8 cellular contexts compared by ENCODE assay signal in genomic region chr15:41465822-41466421, GRCh38. TPM values are rescaled to one million over a fixed set of nuclear protein-coding genes. Genes with fewer than 3 reads are reported as not detected.
DNase-seq lines count a peak whose midpoint lies in the region; ATAC-seq and TF ChIP-seq lines count a peak whose summit lies in the region.

No MANE protein-coding gene starts in this region.

- peaks cover 5% of the 10 kb centered on the region for H3K27me3 Mint-ChIP-seq in glutamatergic neuron (ENCODE audit: unreplicated experiment)

- H3K27ac ChIP-seq in right atrium auricular region (no peak overlapping the region), VCaP (no peak overlapping the region), stomach (no peak overlapping the region)

- TF ChIP-seq POLR2A in stomach (IDR thresholded peaks at IDR 0.05), result no peak

- no peaks in the 10 kb centered on the region for H3K4me1 Mint-ChIP-seq in glutamatergic neuron (ENCODE audit: low read depth, unreplicated experiment)

- H3K36me3 Mint-ChIP-seq in glutamatergic neuron (ENCODE audit: unreplicated experiment), result peaks cover 7% of the 10 kb centered on the region

- 71 to 78% (median 73%) methylated on average over 8 of the region's 8 CpGs for WGBS in stomach, 5 donors

- TF ChIP-seq CTCF in right atrium auricular region (IDR thresholded peaks at IDR 0.05) (peak; percentile 44 to 76), VCaP (conservative IDR thresholded peaks at IDR 0.05) (peak; percentile 98), glutamatergic neuron (IDR thresholded peaks at IDR 0.05; ENCODE audit: partially characterized antibody, unreplicated experiment) (peak; percentile 73), stomach (IDR thresholded peaks at IDR 0.05) (peak in 5 of 7 experiments; percentile 60 to 93 (median 82))

- no peak overlapping the region for H3K4me3 Mint-ChIP-seq in glutamatergic neuron (ENCODE audit: unreplicated experiment)

- DNase-seq in right atrium auricular region (ENCODE audit: low spot score), result no peak
- no peak for DNase-seq in cardiac septum (ENCODE audit: low spot score)
- DNase-seq in M059J (ENCODE audit: low read depth), result peak; percentile 48
- no peak for DNase-seq in glutamatergic neuron
- DNase-seq in stomach, result no peak
- DNase-seq in activated gamma-delta T cell (lab: John Stamatoyannopoulos, UW), result no peak

- H3K4me3 ChIP-seq in right atrium auricular region (no peak overlapping the region), stomach (no peak overlapping the region)

- intact Hi-C loops in cardiac septum (cut with DNase I), result no loop called here
- intact Hi-C loops in stomach (cut with DNase I; ENCODE audit: low total_unique reads), result no loop called here

- H3K9me3 Mint-ChIP-seq in glutamatergic neuron (ENCODE audit: unreplicated experiment), result peaks cover 3% of the 10 kb centered on the region

- no peaks in the 10 kb centered on the region for H3K27me3 ChIP-seq in right atrium auricular region
- no peaks in the 10 kb centered on the region for H3K27me3 ChIP-seq in stomach

- no peak for ATAC-seq in GM19397 (IDR thresholded peaks at IDR 0.05; ENCODE audit: unreplicated experiment)

- H3K9me3 ChIP-seq in right atrium auricular region (no peaks in the 10 kb centered on the region), stomach (no peaks in the 10 kb centered on the region)

- H3K4me1 ChIP-seq in right atrium auricular region (no peaks in the 10 kb centered on the region), stomach (no peaks in the 10 kb centered on the region)

- no peak for TF ChIP-seq EP300 in stomach (IDR thresholded peaks at IDR 0.05)

- H3K36me3 ChIP-seq in right atrium auricular region (peaks cover 37% of the 10 kb centered on the region), stomach (peaks cover 24 to 100% (median 92%) of the 10 kb centered on the region in 4 donors)

- H3K27ac Mint-ChIP-seq in glutamatergic neuron (ENCODE audit: unreplicated experiment), result no peak overlapping the region

RNA-seq across cellular contexts. Expression of gene ITPKA, which starts 27.8 kb away (rescaled TPM):
- total RNA-seq in right atrium auricular region, result under 1 TPM in 1 of 2 donors, not detected in 1; 0.90 TPM
- total RNA-seq in cardiac septum, result 1.0 TPM
- 3.7 and 6.1 TPM in 2 replicates for total RNA-seq in M059J (2014; rRNA removed; shearing (Covaris generic))
- total RNA-seq in glutamatergic neuron (ENCODE audit: unreplicated experiment), result 1.1 TPM
- 100 to 1,000 TPM in 1 of 5 donors, 10 to 100 TPM in 3, 1 to 10 TPM in 1; 3.6 to 308 (median 30.9) TPM for total RNA-seq in stomach
- polyA plus RNA-seq in stomach, result 10 to 100 TPM in 1 of 3 donors, 1 to 10 TPM in 2; 3.0 to 35.7 (median 6.8) TPM

RNA-seq across cellular contexts. Expression of gene LTK, which starts 47.7 kb away (rescaled TPM):
- total RNA-seq in right atrium auricular region, result under 1 TPM in 1 of 2 donors, not detected in 1; 0.98 TPM
- 0.65 TPM for total RNA-seq in cardiac septum
- not detected in 2 replicates for total RNA-seq in M059J (2014; rRNA removed; shearing (Covaris generic))
- 3.2 TPM for total RNA-seq in glutamatergic neuron (ENCODE audit: unreplicated experiment)
- total RNA-seq in stomach, result 10 to 100 TPM in 2 of 5 donors, 1 to 10 TPM in 3; 4.9 to 25.2 (median 9.7) TPM
- polyA plus RNA-seq in stomach, result 1 to 10 TPM; 1.2 to 3.5 (median 1.7) TPM

RNA-seq across cellular contexts. Expression of gene RTF1, which starts 49.0 kb away (rescaled TPM):
- total RNA-seq in right atrium auricular region, result 10 to 100 TPM; 21.2 to 21.4 TPM
- 26.8 TPM for total RNA-seq in cardiac septum
- total RNA-seq in M059J (2014; rRNA removed; shearing (Covaris generic)), result 29.8 and 40.8 TPM in 2 replicates
- 66.4 TPM for total RNA-seq in glutamatergic neuron (ENCODE audit: unreplicated experiment)
- 10 to 100 TPM in 4 of 5 donors, 1 to 10 TPM in 1; 8.8 to 47.9 (median 44.6) TPM for total RNA-seq in stomach
- polyA plus RNA-seq in stomach, result 10 to 100 TPM; 13.4 to 46.0 (median 16.7) TPM
